ENCODE assay signal across 9 cellular contexts in the genomic region with DNA sequence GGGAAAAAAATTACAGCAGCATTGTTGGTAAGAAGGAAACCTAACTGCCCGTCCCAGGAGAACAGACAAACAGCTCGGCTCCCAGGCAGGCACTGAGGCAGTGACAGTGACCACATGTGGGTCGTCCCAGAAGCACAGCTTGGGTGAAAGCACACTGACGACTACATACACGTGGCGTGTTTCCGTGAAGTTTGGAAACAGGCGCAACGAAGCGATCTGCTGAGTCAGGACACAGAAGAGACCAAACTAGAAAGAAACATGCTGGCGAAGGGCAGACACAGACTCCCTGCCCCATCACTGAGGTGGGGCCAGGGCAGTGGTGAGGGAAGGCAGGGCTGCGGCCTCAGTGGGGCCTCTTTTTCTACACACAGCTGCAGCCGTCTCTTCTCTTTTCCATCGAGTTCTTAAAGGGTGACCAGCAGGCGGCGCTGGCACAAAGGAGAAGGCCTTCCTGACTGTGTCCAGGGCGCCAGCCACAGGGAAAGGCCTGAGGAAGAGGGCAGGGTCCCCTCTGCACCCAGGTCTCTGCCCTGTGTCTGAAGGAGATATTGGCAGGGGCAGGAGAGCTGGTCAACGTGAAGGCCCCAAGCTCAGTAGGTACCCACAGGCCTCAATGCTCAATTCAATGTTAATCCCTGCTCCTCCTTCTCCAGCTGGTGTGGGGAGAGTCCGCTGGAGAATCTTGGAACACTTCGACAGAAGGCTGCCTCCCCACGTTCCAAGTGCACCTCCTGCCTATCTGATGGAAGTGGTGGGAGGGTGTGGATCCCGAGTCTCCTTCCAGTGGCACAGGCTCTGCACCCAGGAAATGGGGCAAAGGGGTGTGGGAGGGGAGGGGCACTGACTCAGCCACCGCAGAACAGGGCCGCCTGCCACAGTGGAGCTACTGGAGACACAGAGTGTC. TPM values are rescaled to one million over a fixed set of nuclear protein-coding genes. Genes with fewer than 3 reads are reported as not detected.
DNase-seq lines count a peak whose midpoint lies in the region; ATAC-seq and TF ChIP-seq lines count a peak whose summit lies in the region.
"Had no signal": no experiment of that assay in that cellular context is flagged by ENCODE, and none has a peak within 500 bp of the region (broad histone marks: within the 10 kb centered on the region; RNA-seq: fewer than 3 reads in every experiment).

No MANE protein-coding gene starts in this region.

- no TSS peak for BruUV-seq in PC-3 (replicated peaks; lab: Mats Ljungman, UMichigan)

- H3K9me2 ChIP-seq in PC-3 (replicated peaks; ENCODE audit: low read length) = no peaks in the 10 kb centered on the region

- H3K36me3 ChIP-seq in PC-3 (ENCODE audit: low read depth, low read length) (peaks cover 41% of the 10 kb centered on the region), ovary (no peaks in the 10 kb centered on the region)

- WGBS in ovary, 3 donors = 56 to 59% (median 58%) methylated on average over 24 of the region's 24 CpGs

- 0 out of 2 replicates have a peak overlapping the region, but pooled peaks have one; percentile 36 for H3K4me3 ChIP-seq in PC-3 (ENCODE audit: low read length)
- no peak overlapping the region for H3K4me3 ChIP-seq in ovary
- H3K4me3 ChIP-seq: SK-N-MC had no signal

- H3K9me3 ChIP-seq in PC-3 (ENCODE audit: low read length) = no peaks in the 10 kb centered on the region
- no peaks in the 10 kb centered on the region for H3K9me3 ChIP-seq in ovary

- H3K4me2 ChIP-seq in PC-3 (ENCODE audit: low read length) = peak overlapping the region; percentile 79

- POLR2A ChIA-PET in PC-3 (lab: Charles Lee; ENCODE audit: unreplicated experiment) = interaction anchor here (0.6 kb wide), 1 partner anchor 58 kb away, joined by 17 read pairs; no protein-coding TSS in a partner anchor

- peaks cover 16% of the 10 kb centered on the region for H3K4me1 Mint-ChIP-seq in activated naive CD8-positive, alpha-beta T cell treated with anti-CD3 and anti-CD28 coated beads, Interleukin-2, amount 50 U/mL, for 24 hours
- no peaks in the 10 kb centered on the region for H3K4me1 Mint-ChIP-seq in glutamatergic neuron (ENCODE audit: low read depth, unreplicated experiment)

- TF ChIP-seq CTCF in PC-3 (conservative IDR thresholded peaks at IDR 0.05; ENCODE audit: low read depth, low read length) (peak; percentile 91), glutamatergic neuron (IDR thresholded peaks at IDR 0.05; ENCODE audit: partially characterized antibody, unreplicated experiment) (peak; percentile 85), ovary (IDR thresholded peaks at IDR 0.05) (peak; percentile 27 to 58 (median 44))

- peaks cover 16% of the 10 kb centered on the region for H3K4me1 ChIP-seq in PC-3 (ENCODE audit: insufficient read depth, low read length)
- H3K4me1 ChIP-seq in ovary (ENCODE audit: insufficient read depth) = no peaks in the 10 kb centered on the region

- no peaks in the 10 kb centered on the region for H3F3A ChIP-seq in PC-3 (ENCODE audit: low read length, unreplicated experiment)

- H3K9ac ChIP-seq in PC-3 (ENCODE audit: low read length) = peak overlapping the region; percentile 59

- no peak overlapping the region for H2AFZ ChIP-seq in PC-3 (ENCODE audit: low read length)

- H3K27me3 ChIP-seq in PC-3 (ENCODE audit: low read length) (no peaks in the 10 kb centered on the region), ovary (no peaks in the 10 kb centered on the region)

- H4K20me1 ChIP-seq in PC-3 (ENCODE audit: low read length) = no peaks in the 10 kb centered on the region

- peaks cover 48% of the 10 kb centered on the region for H3K36me3 Mint-ChIP-seq in activated naive CD8-positive, alpha-beta T cell treated with anti-CD3 and anti-CD28 coated beads, Interleukin-2, amount 50 U/mL, for 24 hours (ENCODE audit: low read depth)
- H3K36me3 Mint-ChIP-seq in glutamatergic neuron (ENCODE audit: unreplicated experiment) = no peaks in the 10 kb centered on the region

- DNase-seq in COLO668 (lab: John Stamatoyannopoulos, UW; ENCODE audit: unreplicated experiment) = peak; percentile 81
- peak in 58 of 76 experiments; percentile 7 to 64 (median 34) for DNase-seq in HUDEP-2 (lab: John Stamatoyannopoulos, UW; ENCODE audit: unreplicated experiment in 76 of 76)
- DNase-seq in PC-3 = peak; percentile 77
- peak; percentile 50 for DNase-seq in activated naive CD8-positive, alpha-beta T cell treated with anti-CD3 and anti-CD28 coated beads, Interleukin-2, amount 50 U/mL, for 24 hours
- peak; percentile 91 for DNase-seq in glutamatergic neuron
- peak; percentile 60 to 86 (median 74) for DNase-seq in ovary

- TF ChIP-seq EP300 in ovary (IDR thresholded peaks at IDR 0.05) = no peak

- ATAC-seq in PC-3 (peak; percentile 98), GM21390 (IDR thresholded peaks at IDR 0.05; ENCODE audit: unreplicated experiment) (no peak), HG03521 (IDR thresholded peaks at IDR 0.05; ENCODE audit: unreplicated experiment) (no peak)
- peak; percentile 69 for ATAC-seq in activated naive CD8-positive, alpha-beta T cell treated with anti-CD3 and anti-CD28 coated beads, Interleukin-2, amount 50 U/mL, for 24 hours

- TF ChIP-seq POLR2A in ovary (IDR thresholded peaks at IDR 0.05) = no peak

- no peak overlapping the region for H3K4me3 Mint-ChIP-seq in activated naive CD8-positive, alpha-beta T cell treated with anti-CD3 and anti-CD28 coated beads, Interleukin-2, amount 50 U/mL, for 24 hours
- H3K4me3 Mint-ChIP-seq in glutamatergic neuron (ENCODE audit: unreplicated experiment) = peak overlapping the region; percentile 1

- CTCF ChIA-PET in PC-3 (lab: Charles Lee) = interaction anchor here (0.7 to 1.7 kb wide), 3 partner anchors 13 to 54 kb away, joined by 4 to 27 read pairs (median 7); no protein-coding TSS in a partner anchor

- no peaks in the 10 kb centered on the region for H3K27me3 Mint-ChIP-seq in activated naive CD8-positive, alpha-beta T cell treated with anti-CD3 and anti-CD28 coated beads, Interleukin-2, amount 50 U/mL, for 24 hours
- peaks cover 7% of the 10 kb centered on the region for H3K27me3 Mint-ChIP-seq in glutamatergic neuron (ENCODE audit: unreplicated experiment)

- no peaks in the 10 kb centered on the region for H3K79me2 ChIP-seq in PC-3 (ENCODE audit: low read length)

- intact Hi-C loops in PC-3 (cut with micrococcal nuclease) (loop anchor here (1.0 kb wide), 1 partner anchor 55 kb away; no protein-coding TSS in a partner anchor), ovary (cut with DNase I) (loop anchor here (5.0 to 10.0 kb wide), 3 partner anchors 55 to 180 kb away; a partner anchor contains a TSS)

- no peaks in the 10 kb centered on the region for H3K9me3 Mint-ChIP-seq in activated naive CD8-positive, alpha-beta T cell treated with anti-CD3 and anti-CD28 coated beads, Interleukin-2, amount 50 U/mL, for 24 hours
- no peaks in the 10 kb centered on the region for H3K9me3 Mint-ChIP-seq in glutamatergic neuron (ENCODE audit: unreplicated experiment)

- H3K27ac ChIP-seq in PC-3 (ENCODE audit: low read length) (peak overlapping the region; percentile 92), ovary (no peak overlapping the region)
- H3K27ac ChIP-seq: SK-N-MC had no signal

- no peak overlapping the region for H3K27ac Mint-ChIP-seq in activated naive CD8-positive, alpha-beta T cell treated with anti-CD3 and anti-CD28 coated beads, Interleukin-2, amount 50 U/mL, for 24 hours
- no peak overlapping the region for H3K27ac Mint-ChIP-seq in glutamatergic neuron (ENCODE audit: unreplicated experiment)

RNA-seq across cellular contexts. Expression of a gene that starts 19.9 kb away (rescaled TPM):
- 39.7 and 43.7 TPM in 2 replicates for total RNA-seq in PC-3 (2014; rRNA removed)
- total RNA-seq in glutamatergic neuron (ENCODE audit: unreplicated experiment) = 151 TPM
- 100 to 1,000 TPM in 1 of 7 donors, 10 to 100 TPM in 6; 12.5 to 148 (median 17.6) TPM for total RNA-seq in ovary
- polyA plus RNA-seq in ovary = 10 to 100 TPM; 15.0 to 22.8 TPM

RNA-seq across cellular contexts. Expression of a gene that starts 45.2 kb away (rescaled TPM):
- total RNA-seq in PC-3 (2014; rRNA removed) (115 and 160 TPM in 2 replicates), glutamatergic neuron (ENCODE audit: unreplicated experiment) (209 TPM), ovary (100 to 1,000 TPM in 6 of 7 donors, 10 to 100 TPM in 1; 71.3 to 136 (median 102) TPM)
- polyA plus RNA-seq in ovary = 100 to 1,000 TPM in 1 of 2 donors, 10 to 100 TPM in 1; 54.4 to 112 TPM

Comparison
In these comparisons a context has a peak if more than half of its experiments do, and no peak if none do; other contexts are left out.
1. DNase-seq: peak in every context shown above with its lines; median percentile 91 in glutamatergic neuron; 81 in COLO668; 77 in PC-3; 74 in ovary; 50 in activated naive CD8-positive, alpha-beta T cell treated with anti-CD3 and anti-CD28 coated beads, Interleukin-2, amount 50 U/mL, for 24 hours; 34 in HUDEP-2.
2. ATAC-seq: peak in PC-3 (single experiment) and activated naive CD8-positive, alpha-beta T cell treated with anti-CD3 and anti-CD28 coated beads, Interleukin-2, amount 50 U/mL, for 24 hours (single experiment); none in GM21390 (single experiment) and HG03521 (single experiment).
3. Peak in every context shown above with its lines, with median percentiles within 50 percentile points of each other: CTCF ChIP-seq.